In genomic region chr15:25759421-25759820, GRCh38 we compare ENCODE assay signal across 38 cellular contexts.
"Had no signal": no experiment of that assay in that cellular context is flagged by ENCODE, and none has a peak within 500 bp of the region (broad histone marks: within the 10 kb centered on the region; RNA-seq: fewer than 3 reads in every experiment).

No MANE protein-coding gene starts in this region.

- H3K36me3 Mint-ChIP-seq: brain had no signal

- ATAC-seq: activated CD8-positive, alpha-beta T cell treated with anti-CD3 and anti-CD28 coated beads for 36 hours; activated naive CD4-positive, alpha-beta T cell treated with anti-CD3 and anti-CD28 coated beads, Interleukin-2, amount 50 U/mL, for 72 hours; activated T-cell treated with anti-CD3 and anti-CD28 coated beads, Interleukin-2, amount 50 U/mL, for 4 hours; activated T-cell treated with anti-CD3 and anti-CD28 coated beads, Interleukin-2, amount 50 U/mL, for 72 hours; activated T-helper 17 cell treated with anti-CD3 and anti-CD28 coated beads, Interleukin-2, amount 50 U/mL, for 72 hours had no signal

- H3K9me3 Mint-ChIP-seq: activated B cell treated with CpG ODN at 0.5 μM for 24 hours; activated CD4-positive, alpha-beta T cell treated with anti-CD3 and anti-CD28 coated beads, Interleukin-2, amount 10 ng/mL, durations not matched to agents 24 days and 14 days; activated CD8-positive, alpha-beta T cell treated with anti-CD3 and anti-CD28 coated beads for 36 hours; activated naive CD4-positive, alpha-beta T cell treated with anti-CD3 and anti-CD28 coated beads for 36 hours; activated naive CD4-positive, alpha-beta T cell treated with anti-CD3 and anti-CD28 coated beads, Interleukin-2, amount 50 U/mL, for 72 hours; activated naive CD8-positive, alpha-beta T cell treated with anti-CD3 and anti-CD28 coated beads for 36 hours; activated T-cell treated with anti-CD3 and anti-CD28 coated beads, Interleukin-2, amount 50 U/mL, for 4 hours; activated T-helper 17 cell treated with anti-CD3 and anti-CD28 coated beads, Interleukin-2, amount 50 U/mL, for 72 hours; brain; central memory CD8-positive, alpha-beta T cell had no signal

- H3K4me1 Mint-ChIP-seq: activated B cell treated with CpG ODN at 0.5 μM for 24 hours had no signal

- DNase-seq: activated B cell treated with CpG ODN at 0.5 μM for 24 hours; activated CD4-positive, alpha-beta memory T cell treated with anti-CD3 and anti-CD28 coated beads for 36 hours; activated CD4-positive, alpha-beta T cell treated with anti-CD3 and anti-CD28 coated beads for 4 hours; activated CD4-positive, alpha-beta T cell treated with anti-CD3 and anti-CD28 coated beads, Interleukin-2, amount 10 ng/mL, durations not matched to agents 24 days and 14 days; activated CD4-positive, alpha-beta T cell treated with anti-CD3 and anti-CD28 coated beads, Interleukin-2, amount 50 U/mL, for 1 hour; activated CD4-positive, alpha-beta T cell treated with anti-CD3 and anti-CD28 coated beads, Interleukin-2, amount 50 U/mL, for 4 hours; activated CD4-positive, CD25-positive, alpha-beta regulatory T cell treated with anti-CD3 and anti-CD28 coated beads, Interleukin-2, amount 50 U/mL, for 72 hours; activated CD8-positive, alpha-beta memory T cell treated with anti-CD3 and anti-CD28 coated beads, Interleukin-2, amount 50 U/mL, for 4 hours; activated CD8-positive, alpha-beta T cell treated with anti-CD3 and anti-CD28 coated beads for 36 hours; activated effector memory CD4-positive, alpha-beta T cell treated with anti-CD3 and anti-CD28 coated beads, Interleukin-2, amount 50 U/mL, for 16 hours; activated gamma-delta T cell treated with Interleukin-2 at 50 U/mL for 16 hours; activated naive CD4-positive, alpha-beta T cell; activated naive CD4-positive, alpha-beta T cell treated with anti-CD3 and anti-CD28 coated beads for 36 hours; activated naive CD4-positive, alpha-beta T cell treated with anti-CD3 and anti-CD28 coated beads, Interleukin-2, amount 50 U/mL, for 16 hours; activated naive CD8-positive, alpha-beta T cell treated with anti-CD3 and anti-CD28 coated beads for 36 hours; activated T-cell treated with anti-CD3 and anti-CD28 coated beads for 4 hours; activated T-cell treated with anti-CD3 and anti-CD28 coated beads, Interleukin-2, amount 50 U/mL, for 1 hour; activated T-cell treated with anti-CD3 and anti-CD28 coated beads, Interleukin-2, amount 50 U/mL, for 4 hours; activated T-cell treated with anti-CD3 and anti-CD28 coated beads, Interleukin-2, amount 50 U/mL, for 72 hours; amniotic stem cell; aorta; caudate nucleus; cerebellar nuclear complex; T-helper 1 cell; T-helper 2 cell; T-helper 9 cell had no signal

- H3K4me3 Mint-ChIP-seq: activated B cell treated with CpG ODN at 0.5 μM for 24 hours; activated CD4-positive, alpha-beta memory T cell treated with anti-CD3 and anti-CD28 coated beads for 36 hours; activated CD4-positive, alpha-beta T cell treated with anti-CD3 and anti-CD28 coated beads, Interleukin-2, amount 10 ng/mL, durations not matched to agents 24 days and 14 days; activated CD8-positive, alpha-beta T cell treated with anti-CD3 and anti-CD28 coated beads for 36 hours; activated naive CD4-positive, alpha-beta T cell treated with anti-CD3 and anti-CD28 coated beads for 36 hours; activated naive CD8-positive, alpha-beta T cell treated with anti-CD3 and anti-CD28 coated beads for 36 hours; activated T-cell treated with anti-CD3 and anti-CD28 coated beads, Interleukin-2, amount 50 U/mL, for 4 hours; activated T-cell treated with anti-CD3 and anti-CD28 coated beads, Interleukin-2, amount 50 U/mL, for 72 hours; activated T-helper 1 cell treated with anti-CD3 and anti-CD28 coated beads, Interleukin-12 subunit alpha, Interleukin-12 subunit beta, Interleukin-2, Interleukin-4 antibody, amounts not matched to agents 30 ng/mL and 10 ng/mL and 1 ng/mL, durations not matched to agents 14 hours and 24 hours and 36 hours; activated T-helper 17 cell treated with anti-CD3 and anti-CD28 coated beads, Interleukin-2, amount 50 U/mL, for 72 hours; brain; central memory CD8-positive, alpha-beta T cell; T-helper 1 cell treated with Interleukin-12 subunit alpha and Interleukin-12 subunit beta and Interleukin-4 antibody, amounts not matched to agents 30 μg/mL and 1 μg/mL, for 36 hours; T-helper 2 cell treated with Interferon-gamma antibody and Interleukin-4, amounts not matched to agents 5 μg/mL and 100 μg/mL, for 36 hours had no signal

- H3K27me3 ChIP-seq: adrenal gland, cardiac muscle cell had no signal

- H3K27me3 Mint-ChIP-seq: activated CD4-positive, alpha-beta memory T cell treated with anti-CD3 and anti-CD28 coated beads for 36 hours; activated CD4-positive, alpha-beta T cell treated with anti-CD3 and anti-CD28 coated beads, Interleukin-2, amount 10 ng/mL, durations not matched to agents 24 days and 14 days; activated CD8-positive, alpha-beta T cell treated with anti-CD3 and anti-CD28 coated beads for 36 hours; activated naive CD8-positive, alpha-beta T cell treated with anti-CD3 and anti-CD28 coated beads for 36 hours; activated T-helper 17 cell treated with anti-CD3 and anti-CD28 coated beads, Interleukin-2, amount 50 U/mL, for 72 hours; brain; central memory CD8-positive, alpha-beta T cell had no signal

- FAIRE-seq: bronchial epithelial cell, TTC549 had no signal

- H3K4me3 ChIP-seq: adrenal gland, cardiac muscle cell had no signal

- H3K4me1 ChIP-seq: adrenal gland had no signal

- H3K27ac Mint-ChIP-seq: activated B cell treated with CpG ODN at 0.5 μM for 24 hours; activated CD4-positive, alpha-beta memory T cell treated with anti-CD3 and anti-CD28 coated beads for 36 hours; activated CD4-positive, alpha-beta T cell treated with anti-CD3 and anti-CD28 coated beads, Interleukin-2, amount 10 ng/mL, durations not matched to agents 24 days and 14 days; activated CD8-positive, alpha-beta T cell treated with anti-CD3 and anti-CD28 coated beads for 36 hours; activated naive CD4-positive, alpha-beta T cell treated with anti-CD3 and anti-CD28 coated beads for 36 hours; activated naive CD4-positive, alpha-beta T cell treated with anti-CD3 and anti-CD28 coated beads, Interleukin-2, amount 50 U/mL, for 72 hours; activated naive CD8-positive, alpha-beta T cell treated with anti-CD3 and anti-CD28 coated beads for 36 hours; activated T-cell treated with anti-CD3 and anti-CD28 coated beads, Interleukin-2, amount 50 U/mL, for 72 hours; activated T-helper 1 cell treated with anti-CD3 and anti-CD28 coated beads, Interleukin-12 subunit alpha, Interleukin-12 subunit beta, Interleukin-2, Interleukin-4 antibody, amounts not matched to agents 30 ng/mL and 10 ng/mL and 1 ng/mL, durations not matched to agents 14 hours and 24 hours and 36 hours; activated T-helper 17 cell treated with anti-CD3 and anti-CD28 coated beads, Interleukin-2, amount 50 U/mL, for 72 hours; brain; T-helper 2 cell treated with Interferon-gamma antibody and Interleukin-4, amounts not matched to agents 5 μg/mL and 100 μg/mL, for 36 hours had no signal

- H3K36me3 ChIP-seq: adrenal gland, cardiac muscle cell had no signal

- H3K9me3 ChIP-seq: adrenal gland had no signal

- H3K27ac ChIP-seq: adrenal gland, cardiac muscle cell, VCaP had no signal
